Comparison of ENCODE assay signal across 8 cellular contexts in genomic region chr1:182786223-182787001, GRCh38. TPM values are rescaled to one million over a fixed set of nuclear protein-coding genes. Genes with fewer than 3 reads are reported as not detected.
DNase-seq lines count a peak whose midpoint lies in the region; ATAC-seq and TF ChIP-seq lines count a peak whose summit lies in the region.

No MANE protein-coding gene starts in this region.

- no peaks in the 10 kb centered on the region for H3K36me3 ChIP-seq in endodermal cell (ENCODE audit: control insufficient read depth, insufficient read depth, low read length)
- no peaks in the 10 kb centered on the region for H3K36me3 ChIP-seq in mucosa of descending colon (ENCODE audit: low read depth)
- no peaks in the 10 kb centered on the region for H3K36me3 ChIP-seq in tibial artery

- H3K36me3 Mint-ChIP-seq in WTC11 (no peaks in the 10 kb centered on the region), endodermal cell (ENCODE audit: low read depth) (no peaks in the 10 kb centered on the region)

- POLR2A ChIA-PET in WTC11 (lab: Charles Lee): interaction anchor here (0.6 kb wide), 1 partner anchor 172 kb away, joined by 3 read pairs; no protein-coding TSS in a partner anchor

- no peak overlapping the region for H3K27ac Mint-ChIP-seq in WTC11
- H3K27ac Mint-ChIP-seq in endodermal cell: no peak overlapping the region

- H3K9ac ChIP-seq in endodermal cell (ENCODE audit: extremely low read depth, low read length, poor library complexity, severe bottlenecking): no peak overlapping the region

- H3K4me3 Mint-ChIP-seq in WTC11 (no peak overlapping the region), endodermal cell (no peak overlapping the region)

- H3K4me1 Mint-ChIP-seq in WTC11 (peaks cover 27% of the 10 kb centered on the region), endodermal cell (peaks cover 27% of the 10 kb centered on the region)

- peaks cover under 1% of the 10 kb centered on the region for H3K4me1 ChIP-seq in endodermal cell (ENCODE audit: control insufficient read depth, insufficient read depth, low read length)
- H3K4me1 ChIP-seq in mucosa of descending colon (ENCODE audit: low read depth): no peaks in the 10 kb centered on the region
- peaks cover 0 to 14% (median 4%) of the 10 kb centered on the region in 4 donors for H3K4me1 ChIP-seq in tibial artery

- ATAC-seq in WTC11 (peak; percentile 60), mucosa of descending colon (peak; percentile 54), GM18861 (IDR thresholded peaks at IDR 0.05; ENCODE audit: unreplicated experiment) (no peak)

- H3K27me3 Mint-ChIP-seq in WTC11 (ENCODE audit: low read depth) (peaks cover 48% of the 10 kb centered on the region), endodermal cell (ENCODE audit: insufficient read depth) (peaks cover 39% of the 10 kb centered on the region)

- no peak overlapping the region for H3K4me3 ChIP-seq in endodermal cell (ENCODE audit: low read length)
- H3K4me3 ChIP-seq in mucosa of descending colon: no peak overlapping the region
- no peak overlapping the region for H3K4me3 ChIP-seq in tibial artery

- H3K9me3 ChIP-seq in endodermal cell (ENCODE audit: control insufficient read depth, low read length): no peaks in the 10 kb centered on the region
- no peaks in the 10 kb centered on the region for H3K9me3 ChIP-seq in mucosa of descending colon
- H3K9me3 ChIP-seq in tibial artery: no peaks in the 10 kb centered on the region

- H3K27ac ChIP-seq in endodermal cell (ENCODE audit: low read depth, low read length) (no peak overlapping the region), tibial artery (no peak overlapping the region)

- CTCF ChIA-PET in WTC11 (lab: Charles Lee): interaction anchor here (0.5 to 12.0 kb wide), 56 partner anchors 10 to 757 kb away, joined by 3 to 669 read pairs (median 4); partner anchors contain the start of genes RGS16, RGSL1 and RNASEL

- peak; percentile 4 for DNase-seq in activated T-cell treated with anti-CD3 and anti-CD28 coated beads for 1 hour (ENCODE audit: low read depth)
- DNase-seq in activated T-cell treated with anti-CD3 and anti-CD28 coated beads for 4 hours: no peak
- DNase-seq in NCI-H2227 treated with DMSO at 0.1 percent for 48 hours (lab: John Stamatoyannopoulos, UW): peak; percentile 80
- DNase-seq in WTC11 (ENCODE audit: low spot score): peak; percentile 76
- peak; percentile 92 for DNase-seq in endodermal cell
- DNase-seq in mucosa of descending colon: peak; percentile 47 to 72 (median 57)
- peak in 1 of 2 donors; percentile 77 for DNase-seq in tibial artery

- intact Hi-C loops in mucosa of descending colon (cut with DNase I, micrococcal nuclease) (loop anchor here (2.0 kb wide), 1 partner anchor 186 kb away; no protein-coding TSS in a partner anchor), tibial artery (cut with DNase I; ENCODE audit: low total_unique reads) (no loop called here)

- H3K9me3 Mint-ChIP-seq in WTC11: no peaks in the 10 kb centered on the region
- no peaks in the 10 kb centered on the region for H3K9me3 Mint-ChIP-seq in endodermal cell

- TF ChIP-seq CTCF in WTC11 (IDR thresholded peaks at IDR 0.05) (peak; percentile 54), endodermal cell (conservative IDR thresholded peaks at IDR 0.05) (peak; percentile 93), mucosa of descending colon (IDR thresholded peaks at IDR 0.05) (peak; percentile 70), tibial artery (IDR thresholded peaks at IDR 0.05) (peak; percentile 67 to 74)

- peaks cover 33% of the 10 kb centered on the region for H3K27me3 ChIP-seq in endodermal cell (ENCODE audit: control insufficient read depth, insufficient read depth, low read length, poor library complexity, severe bottlenecking)
- no peaks in the 10 kb centered on the region for H3K27me3 ChIP-seq in tibial artery

- WGBS in endodermal cell (ENCODE audit: insufficient coverage in 1 of 2, insufficient read length in 1 of 2), 2 experiments: 52 to 71% methylated on average over 3 to 5 of the region's 6 CpGs

TF ChIP-seq in WTC11, 78 proteins besides CTCF, POLR2A, EP300 and RAD21:
- no peak for TF ChIP-seq NFATC4 (CRISPR knock-in tag; IDR thresholded peaks at IDR 0.05)
- TF ChIP-seq TP53 (CRISPR knock-in tag; IDR thresholded peaks at IDR 0.05): no peak
- TF ChIP-seq ATF6 (CRISPR knock-in tag; IDR thresholded peaks at IDR 0.05): no peak
- no peak for TF ChIP-seq E2F4 (CRISPR knock-in tag; IDR thresholded peaks at IDR 0.05; ENCODE audit: borderline replicate concordance, low read depth)

RNA-seq across cellular contexts. Expression of gene NPL, which starts 3.2 kb away (rescaled TPM):
- total RNA-seq in WTC11 (2021): 3.4 to 4.1 TPM (median 3.6 TPM) in 3 replicates
- total RNA-seq in endodermal cell: 1 to 10 TPM; 5.8 to 8.7 TPM
- polyA plus RNA-seq in endodermal cell (2013, experiment 1 of 2): 3.8 TPM
- polyA plus RNA-seq in endodermal cell (2013, experiment 2 of 2): 3.3 TPM
- total RNA-seq in mucosa of descending colon: 10 to 100 TPM in 2 of 3 donors, 1 to 10 TPM in 1; 8.1 to 12.5 (median 12.1) TPM

RNA-seq across cellular contexts. Expression of gene DHX9, which starts 52.7 kb away (rescaled TPM):
- total RNA-seq in WTC11 (2021) (227 to 280 TPM (median 239 TPM) in 3 replicates), endodermal cell (100 to 1,000 TPM; 264 to 278 TPM), mucosa of descending colon (100 to 1,000 TPM in 2 of 3 donors, 10 to 100 TPM in 1; 88.8 to 112 (median 101) TPM)
- polyA plus RNA-seq in endodermal cell (2013, experiment 1 of 2): 181 TPM
- polyA plus RNA-seq in endodermal cell (2013, experiment 2 of 2): 176 TPM
